Comparison of ENCODE assay signal across 17 cellular contexts in the genomic region with DNA sequence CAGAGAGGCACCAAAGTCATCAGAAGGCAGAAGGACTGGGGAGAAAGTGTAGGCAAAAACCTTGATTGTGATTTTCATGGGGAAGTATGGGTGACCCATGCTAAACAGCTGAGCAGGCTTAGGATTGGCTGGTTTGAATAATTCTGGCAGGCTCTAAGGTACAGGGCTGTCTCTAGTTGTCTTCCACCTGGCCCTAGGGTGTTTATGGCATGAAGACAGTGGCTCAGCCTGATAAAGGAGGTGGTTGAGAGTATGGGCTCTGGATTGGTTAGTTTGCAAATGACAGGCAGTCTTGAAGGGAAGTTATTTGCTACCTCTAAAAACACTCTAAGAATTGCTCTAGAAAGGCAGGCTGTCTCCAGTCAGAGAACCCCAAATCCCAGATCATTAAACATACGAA.
"Had no signal": no experiment of that assay in that cellular context is flagged by ENCODE, and none has a peak within 500 bp of the region (broad histone marks: within the 10 kb centered on the region; RNA-seq: fewer than 3 reads in every experiment).

No MANE protein-coding gene starts in this region.

- H3K4me3 Mint-ChIP-seq: naive thymus-derived CD4-positive, alpha-beta T cell; nephron progenitor cell had no signal

- DNase-seq: cortex of kidney; dorsolateral prefrontal cortex; effector CD8-positive, alpha-beta T cell; naive thymus-derived CD4-positive, alpha-beta T cell; nephron progenitor cell; posterior cingulate gyrus; small intestine; stimulated activated CD4-positive, alpha-beta T cell treated with anti-CD3 and anti-CD28 coated beads, Interleukin-12 subunit alpha, Interleukin-12 subunit beta, amount 100 ng/mL, for 4 hours; stimulated activated naive CD4-positive, alpha-beta T cell; stomach; substantia nigra; transverse colon had no signal

- H3K27me3 ChIP-seq: dorsolateral prefrontal cortex, esophagus muscularis mucosa, gastroesophageal sphincter, hepatocyte, right atrium auricular region, stomach, transverse colon had no signal

- ATAC-seq: gastroesophageal sphincter; naive thymus-derived CD4-positive, alpha-beta T cell had no signal

- H3K27ac ChIP-seq: dorsolateral prefrontal cortex, esophagus muscularis mucosa, gastroesophageal sphincter, hepatocyte, right atrium auricular region, stomach, thoracic aorta, transverse colon had no signal

- H3K36me3 ChIP-seq: esophagus muscularis mucosa, gastroesophageal sphincter, right atrium auricular region, stomach, thoracic aorta, transverse colon had no signal

- H2AFZ ChIP-seq: hepatocyte had no signal

- H3K27ac Mint-ChIP-seq: naive thymus-derived CD4-positive, alpha-beta T cell; nephron progenitor cell had no signal

- H3K4me1 ChIP-seq: gastroesophageal sphincter, right atrium auricular region, transverse colon had no signal

- H3K4me2 ChIP-seq: hepatocyte had no signal

- H3K79me2 ChIP-seq: hepatocyte had no signal

- H3K9me3 ChIP-seq: esophagus muscularis mucosa, gastroesophageal sphincter, right atrium auricular region, stomach, thoracic aorta, transverse colon had no signal

- H3K4me3 ChIP-seq: dorsolateral prefrontal cortex, esophagus muscularis mucosa, gastroesophageal sphincter, hepatocyte, right atrium auricular region, stomach, thoracic aorta, transverse colon had no signal
